23 cellular contexts compared by ENCODE assay signal in the genomic region with DNA sequence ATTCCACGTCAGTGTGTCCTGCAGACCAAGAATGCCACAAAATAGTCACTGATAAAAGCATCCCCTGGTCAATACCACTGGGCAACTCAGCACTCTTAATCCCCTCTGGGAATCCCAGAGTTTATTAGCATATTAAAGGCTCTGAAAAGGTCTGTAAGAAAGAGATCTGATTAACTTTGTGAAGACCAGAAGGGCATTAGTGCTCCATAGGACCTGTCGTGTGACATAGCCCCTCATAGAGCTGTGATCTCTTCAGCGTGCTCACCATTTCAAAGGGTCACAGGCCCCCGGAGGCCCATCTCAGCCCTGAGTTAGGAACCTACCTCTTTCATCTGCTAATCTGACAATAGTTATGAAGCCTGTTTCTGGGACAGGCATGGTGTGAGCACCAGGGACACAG.
"Had no signal": no experiment of that assay in that cellular context is flagged by ENCODE, and none has a peak within 500 bp of the region (broad histone marks: within the 10 kb centered on the region; RNA-seq: fewer than 3 reads in every experiment).

No MANE protein-coding gene starts in this region.

- H3K27me3 ChIP-seq: esophagus squamous epithelium, heart left ventricle, tibial artery, upper lobe of left lung, vagina had no signal

- H3K4me1 Mint-ChIP-seq: naive thymus-derived CD8-positive, alpha-beta T cell; stimulated activated memory B cell treated with anti-CD40 and anti-IgM and Interleukin-4, amounts not matched to agents 10 μg/mL and 1 μg/mL and 100 μg/mL, for 72 hours had no signal

- H3K36me3 ChIP-seq: esophagus squamous epithelium, heart left ventricle, prostate gland, spleen, tibial artery, upper lobe of left lung, vagina had no signal

- H3K27me3 Mint-ChIP-seq: dendritic cell treated with granulocyte-macrophage colony-stimulating factor and Interleukin-4, amounts not matched to agents 40 ng/mL and 50 ng/mL, for 4 days; naive thymus-derived CD8-positive, alpha-beta T cell; stimulated activated memory B cell treated with anti-CD40 and anti-IgM and Interleukin-4, amounts not matched to agents 10 μg/mL and 1 μg/mL and 100 μg/mL, for 72 hours; stimulated activated naive CD8-positive, alpha-beta T cell treated with anti-CD3 and anti-CD28 coated beads, Interleukin-15, Interleukin-2, amounts not matched to agents 100 ng/mL and 50 ng/mL, for 24 hours had no signal

- DNase-seq: esophagus squamous epithelium; foreskin fibroblast; heart left ventricle; hypothalamus; islet precursor cell; mammary epithelial cell; mucosa of descending colon; retina; spleen; stimulated activated CD4-positive, alpha-beta T cell treated with anti-CD3 and anti-CD28 coated beads, Interleukin-15, amount 100 ng/mL, for 24 hours; stimulated activated CD4-positive, alpha-beta T cell treated with anti-CD3 and anti-CD28 coated beads, Interleukin-1b, Interleukin-23, amount 100 ng/mL, for 48 hours; stimulated activated CD4-positive, alpha-beta T cell treated with anti-CD3 and anti-CD28 coated beads, Interleukin-4, amount 100 ng/mL, for 24 hours; tibial artery; upper lobe of left lung had no signal

- ATAC-seq: heart left ventricle; mucosa of descending colon; naive thymus-derived CD8-positive, alpha-beta T cell; sciatic nerve; stimulated activated memory B cell treated with anti-CD40 and anti-IgM and Interleukin-4, amounts not matched to agents 10 μg/mL and 1 μg/mL and 100 μg/mL, for 72 hours had no signal

- H3K9ac ChIP-seq: parathyroid adenoma had no signal

- H3K4me3 Mint-ChIP-seq: dendritic cell treated with granulocyte-macrophage colony-stimulating factor and Interleukin-4, amounts not matched to agents 40 ng/mL and 50 ng/mL, for 4 days; naive thymus-derived CD8-positive, alpha-beta T cell; neural crest cell; stimulated activated memory B cell treated with anti-CD40 and anti-IgM and Interleukin-4, amounts not matched to agents 10 μg/mL and 1 μg/mL and 100 μg/mL, for 72 hours; stimulated activated naive CD8-positive, alpha-beta T cell treated with anti-CD3 and anti-CD28 coated beads, Interleukin-15, Interleukin-2, amounts not matched to agents 100 ng/mL and 50 ng/mL, for 24 hours had no signal

- H3K36me3 Mint-ChIP-seq: naive thymus-derived CD8-positive, alpha-beta T cell; stimulated activated memory B cell treated with anti-CD40 and anti-IgM and Interleukin-4, amounts not matched to agents 10 μg/mL and 1 μg/mL and 100 μg/mL, for 72 hours had no signal

- H3K27ac ChIP-seq: esophagus squamous epithelium, heart left ventricle, parathyroid adenoma, prostate gland, spleen, tibial artery, upper lobe of left lung, vagina had no signal

- H3K9me3 Mint-ChIP-seq: dendritic cell treated with granulocyte-macrophage colony-stimulating factor and Interleukin-4, amounts not matched to agents 40 ng/mL and 50 ng/mL, for 4 days; stimulated activated naive CD8-positive, alpha-beta T cell treated with anti-CD3 and anti-CD28 coated beads, Interleukin-15, Interleukin-2, amounts not matched to agents 100 ng/mL and 50 ng/mL, for 24 hours had no signal

- H3K4me3 ChIP-seq: esophagus squamous epithelium, heart left ventricle, mucosa of descending colon, prostate gland, spleen, tibial artery, upper lobe of left lung, vagina had no signal

- H3K27ac Mint-ChIP-seq: dendritic cell treated with granulocyte-macrophage colony-stimulating factor and Interleukin-4, amounts not matched to agents 40 ng/mL and 50 ng/mL, for 4 days; stimulated activated memory B cell treated with anti-CD40 and anti-IgM and Interleukin-4, amounts not matched to agents 10 μg/mL and 1 μg/mL and 100 μg/mL, for 72 hours; stimulated activated naive CD8-positive, alpha-beta T cell treated with anti-CD3 and anti-CD28 coated beads, Interleukin-15, Interleukin-2, amounts not matched to agents 100 ng/mL and 50 ng/mL, for 24 hours had no signal

- H3K9me3 ChIP-seq: esophagus squamous epithelium, mucosa of descending colon, prostate gland, tibial artery, upper lobe of left lung, vagina had no signal

- H3K79me2 ChIP-seq: parathyroid adenoma had no signal

- H3K4me1 ChIP-seq: parathyroid adenoma, prostate gland, spleen, upper lobe of left lung, vagina had no signal

- H2AFZ ChIP-seq: parathyroid adenoma had no signal
